1 cellular context compared by ENCODE assay signal in the genomic region with DNA sequence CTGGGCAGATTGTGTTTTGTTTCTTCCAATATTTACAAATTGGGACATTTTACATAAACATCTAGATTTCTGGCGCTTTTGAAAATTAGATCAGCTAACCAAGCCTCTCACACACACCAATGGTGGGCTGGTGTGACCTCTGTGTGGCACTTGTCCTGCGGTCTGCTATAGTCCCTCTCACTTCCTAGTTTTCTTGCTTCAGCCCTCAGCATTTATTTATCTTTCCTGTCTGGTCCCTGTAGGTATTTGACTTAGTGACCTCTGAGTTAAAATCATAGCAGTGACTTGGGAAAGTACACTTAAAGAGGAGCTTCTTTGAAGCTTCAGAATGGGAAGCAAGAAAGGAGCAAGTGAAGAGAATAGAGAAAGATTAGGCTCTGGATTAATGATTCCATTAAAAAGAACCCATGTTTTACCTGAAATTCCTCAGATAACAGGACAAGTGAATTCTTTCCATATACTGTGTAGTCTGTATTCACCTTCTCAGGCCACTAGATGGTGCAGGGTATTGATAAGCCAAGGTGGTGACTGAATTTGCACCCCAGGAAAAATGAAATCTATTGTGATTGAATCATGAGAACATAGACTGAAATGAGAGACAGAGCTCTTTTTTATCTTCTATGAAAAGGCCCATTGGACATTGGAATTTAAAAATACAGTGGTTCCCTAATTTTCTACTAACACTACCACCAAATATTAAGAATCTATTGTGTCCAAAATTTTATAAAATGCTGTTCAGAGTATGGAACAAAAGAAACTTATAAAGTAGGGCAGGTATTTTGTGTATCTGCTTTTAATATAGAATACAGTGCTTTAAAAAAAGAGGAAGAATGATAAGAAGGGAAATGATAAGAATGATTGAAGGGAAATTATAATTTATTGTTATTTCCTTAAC.
TF ChIP-seq lines count a peak whose summit lies in the region.

No MANE protein-coding gene starts in this region.

TF ChIP-seq in GM12878, 131 proteins besides CTCF, POLR2A, EP300 and RAD21 (continued from another document):
- TF ChIP-seq, protein P1, sequence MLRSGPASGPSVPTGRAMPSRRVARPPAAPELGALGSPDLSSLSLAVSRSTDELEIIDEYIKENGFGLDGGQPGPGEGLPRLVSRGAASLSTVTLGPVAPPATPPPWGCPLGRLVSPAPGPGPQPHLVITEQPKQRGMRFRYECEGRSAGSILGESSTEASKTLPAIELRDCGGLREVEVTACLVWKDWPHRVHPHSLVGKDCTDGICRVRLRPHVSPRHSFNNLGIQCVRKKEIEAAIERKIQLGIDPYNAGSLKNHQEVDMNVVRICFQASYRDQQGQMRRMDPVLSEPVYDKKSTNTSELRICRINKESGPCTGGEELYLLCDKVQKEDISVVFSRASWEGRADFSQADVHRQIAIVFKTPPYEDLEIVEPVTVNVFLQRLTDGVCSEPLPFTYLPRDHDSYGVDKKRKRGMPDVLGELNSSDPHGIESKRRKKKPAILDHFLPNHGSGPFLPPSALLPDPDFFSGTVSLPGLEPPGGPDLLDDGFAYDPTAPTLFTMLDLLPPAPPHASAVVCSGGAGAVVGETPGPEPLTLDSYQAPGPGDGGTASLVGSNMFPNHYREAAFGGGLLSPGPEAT (IDR thresholded peaks at IDR 0.05; ENCODE audit: low read depth): peak; percentile 44; the same call in 1 of the 2 replicates
